8 cellular contexts compared by ENCODE assay signal in genomic region chr7:101688183-101688831, GRCh38. TPM values are rescaled to one million over a fixed set of nuclear protein-coding genes. Genes with fewer than 3 reads are reported as not detected.
DNase-seq lines count a peak whose midpoint lies in the region; ATAC-seq and TF ChIP-seq lines count a peak whose summit lies in the region.

No MANE protein-coding gene starts in this region.

- H3K4me1 Mint-ChIP-seq in activated naive CD4-positive, alpha-beta T cell treated with anti-CD3 and anti-CD28 coated beads, Interleukin-2, amount 10 ng/mL, durations not matched to agents 7 days and 5 days, result peaks cover 5% of the 10 kb centered on the region

- CTCF ChIA-PET in IMR-90 (lab: Yijun Ruan, JAX), result interaction anchor here (0.5 to 0.6 kb wide), 2 partner anchors 39 to 212 kb away, joined by 4 read pairs; no protein-coding TSS in a partner anchor
- CTCF ChIA-PET in activated naive CD4-positive, alpha-beta T cell treated with anti-CD3 and anti-CD28 coated beads, Interleukin-2, amount 10 ng/mL, durations not matched to agents 7 days and 5 days (lab: Charles Lee), result interaction anchor here (1.0 to 2.3 kb wide), 7 partner anchors 52 to 549 kb away, joined by 3 to 14 read pairs (median 5); no protein-coding TSS in a partner anchor

- H3K27ac ChIP-seq in ACC112 (ENCODE audit: low read depth, low read length), result no peak overlapping the region
- no peak overlapping the region; the same call in 1 of the 2 replicates for H3K27ac ChIP-seq in IMR-90 (ENCODE audit: insufficient read depth, low read length)
- no peak overlapping the region for H3K27ac ChIP-seq in SK-N-MC
- H3K27ac ChIP-seq in urinary bladder (ENCODE audit: low read depth), result no peak overlapping the region

- H3K9me3 Mint-ChIP-seq in activated naive CD4-positive, alpha-beta T cell treated with anti-CD3 and anti-CD28 coated beads, Interleukin-2, amount 10 ng/mL, durations not matched to agents 7 days and 5 days, result no peaks in the 10 kb centered on the region

- H3K4ac ChIP-seq in IMR-90 (ENCODE audit: low read depth, low read length), result peak overlapping the region; percentile 64

- no peak overlapping the region for H2BK5ac ChIP-seq in IMR-90 (ENCODE audit: low read depth, low read length, poor library complexity, severe bottlenecking)

- WGBS in IMR-90 (ENCODE audit: extremely low coverage in 2 of 2, insufficient read length in 1 of 2), 2 experiments, result 11% methylated on average over 19 of the region's 43 CpGs; no CpG with 5 or more reads in 1 of the 2 experiments
- 4% methylated on average over 42 of the region's 43 CpGs for WGBS in urinary bladder

- peak overlapping the region; percentile 48; the same call in 1 of the 2 replicates for H3K18ac ChIP-seq in IMR-90 (ENCODE audit: low read depth, low read length)

- no peaks in the 10 kb centered on the region for H3K79me1 ChIP-seq in IMR-90 (ENCODE audit: low read depth in 1 of 2, low read length in 2 of 2)

- no peak overlapping the region for H3K4me3 Mint-ChIP-seq in activated naive CD4-positive, alpha-beta T cell treated with anti-CD3 and anti-CD28 coated beads, Interleukin-2, amount 10 ng/mL, durations not matched to agents 7 days and 5 days

- in situ Hi-C loops in GM13977 (cut with MboI; ENCODE audit: low pct_unique_long_range_greater_than_20kb, low sequenced_read_pairs, unreplicated experiment) (no loop called here), IMR-90 (cut with MboI; ENCODE audit: low sequenced_read_pairs) (loop anchor here (5.0 to 10.0 kb wide), 2 partner anchors 124 to 546 kb away; no protein-coding TSS in a partner anchor)

- H2BK15ac ChIP-seq in IMR-90 (ENCODE audit: low read depth, low read length), result peak overlapping the region; percentile 76; the same call in 1 of the 3 replicates

- DNase-seq in GM13977 (ENCODE audit: low spot score) (peak; percentile 91), IMR-90 (peak; percentile 46), SK-N-MC (ENCODE audit: low read depth, low spot score) (no peak), Right ventricle myocardium superior (peak; percentile 91), posterior vena cava (ENCODE audit: low spot score) (peak; percentile 95)
- peak; percentile 83 for DNase-seq in activated naive CD4-positive, alpha-beta T cell treated with anti-CD3 and anti-CD28 coated beads, Interleukin-2, amount 10 ng/mL, durations not matched to agents 7 days and 5 days

- POLR2A ChIA-PET in IMR-90 (lab: Charles Lee; ENCODE audit: unreplicated experiment), result no interaction called here

- peak overlapping the region; percentile 85 for H2BK120ac ChIP-seq in IMR-90 (ENCODE audit: low read depth, low read length)

- no peaks in the 10 kb centered on the region for H3K9me1 ChIP-seq in IMR-90 (ENCODE audit: insufficient read depth, low read length)

- intact Hi-C loops in IMR-90 (cut with micrococcal nuclease) (loop anchor here (1.0 to 10.0 kb wide), 4 partner anchors 127 to 548 kb away; no protein-coding TSS in a partner anchor), Right ventricle myocardium superior (cut with DNase I) (loop anchor here (2.0 to 5.0 kb wide), 2 partner anchors 126 to 584 kb away; no protein-coding TSS in a partner anchor), posterior vena cava (cut with DNase I) (loop anchor here (5.0 to 10.0 kb wide), 4 partner anchors 84 to 1566 kb away; no protein-coding TSS in a partner anchor)

- H4K5ac ChIP-seq in IMR-90 (ENCODE audit: low read depth, low read length), result no peak overlapping the region

- 0 out of 2 replicates have a peak overlapping the region, but pooled peaks have one; percentile 39 for H3K9ac ChIP-seq in IMR-90 (ENCODE audit: low read depth, low read length)
- H3K9ac ChIP-seq in SK-N-MC (ENCODE audit: insufficient read length), result no peak overlapping the region

- H3K36me3 ChIP-seq in ACC112 (ENCODE audit: insufficient read depth, low read length) (no peaks in the 10 kb centered on the region), IMR-90 (ENCODE audit: control insufficient read depth, insufficient read depth, low read length) (no peaks in the 10 kb centered on the region), SK-N-MC (ENCODE audit: insufficient read depth, low read length) (no peaks in the 10 kb centered on the region), urinary bladder (ENCODE audit: insufficient read depth) (no peaks in the 10 kb centered on the region)

- no TSS peak for BruUV-seq in IMR-90 (replicated peaks; lab: Mats Ljungman, UMichigan)

- peak overlapping the region; percentile 45; the same call in 1 of the 2 replicates for H3K14ac ChIP-seq in IMR-90 (replicated peaks; ENCODE audit: low read depth, low read length)

- peaks cover 10% of the 10 kb centered on the region for H3K27me3 Mint-ChIP-seq in activated naive CD4-positive, alpha-beta T cell treated with anti-CD3 and anti-CD28 coated beads, Interleukin-2, amount 10 ng/mL, durations not matched to agents 7 days and 5 days

- dilution Hi-C loops in IMR-90 (cut with HindIII; ENCODE audit: low sequenced_read_pairs, unreplicated experiment), result no loop called here

- peak; percentile 87 for TF ChIP-seq RAD21 in IMR-90 (IDR thresholded peaks at IDR 0.05; ENCODE audit: low read length)

- H2AK5ac ChIP-seq in IMR-90 (ENCODE audit: low read depth, low read length), result no peak overlapping the region; the same call in 1 of the 2 replicates

- H2AK9ac ChIP-seq in IMR-90 (replicated peaks; ENCODE audit: low read depth, low read length, poor library complexity), result peak overlapping the region; percentile 67

- H3K23ac ChIP-seq in IMR-90 (ENCODE audit: low read depth, low read length), result peak overlapping the region; percentile 31; the same call in 1 of the 2 replicates

- no peaks in the 10 kb centered on the region for H3K9me3 ChIP-seq in IMR-90 (ENCODE audit: control insufficient read depth, insufficient read depth, low read length)
- no peaks in the 10 kb centered on the region for H3K9me3 ChIP-seq in SK-N-MC (ENCODE audit: low read depth, low read length)

- H3K4me2 ChIP-seq in IMR-90 (ENCODE audit: low read depth, low read length), result peak overlapping the region; percentile 90

- ATAC-seq in IMR-90 (ENCODE audit: low read depth), result peak; percentile 98
- peak; percentile 95 for ATAC-seq in Right ventricle myocardium superior (ENCODE audit: poor library complexity)

- no peaks in the 10 kb centered on the region for H3K79me2 ChIP-seq in ACC112 (ENCODE audit: control insufficient read depth, insufficient read depth, low read length, unreplicated experiment)

- peak overlapping the region; percentile 54; the same call in 1 of the 2 replicates for H4K91ac ChIP-seq in IMR-90 (ENCODE audit: insufficient read depth, low read depth, low read length)

- TF ChIP-seq POLR2A in IMR-90 (IDR thresholded peaks at IDR 0.05; ENCODE audit: low read depth, low read length), result 0 out of 2 replicates have a peak, but pooled peaks have one; percentile 37

- no peaks in the 10 kb centered on the region for H4K20me1 ChIP-seq in IMR-90 (ENCODE audit: insufficient read depth, low read length)

- no peaks in the 10 kb centered on the region for H3K36me3 Mint-ChIP-seq in activated naive CD4-positive, alpha-beta T cell treated with anti-CD3 and anti-CD28 coated beads, Interleukin-2, amount 10 ng/mL, durations not matched to agents 7 days and 5 days

- peak overlapping the region; percentile 59; the same call in 1 of the 2 replicates for H3K4me3 ChIP-seq in ACC112 (ENCODE audit: low read depth, low read length)
- peak overlapping the region; percentile 33 for H3K4me3 ChIP-seq in IMR-90 (ENCODE audit: insufficient read depth, low read depth, low read length)
- H3K4me3 ChIP-seq in SK-N-MC, result peak overlapping the region; percentile 55
- H3K4me3 ChIP-seq in urinary bladder (ENCODE audit: low read depth, low read length), result peak overlapping the region; percentile 13

- H2AFZ ChIP-seq in ACC112 (ENCODE audit: low read length, unreplicated experiment) (peak overlapping the region; percentile 65), IMR-90 (replicated peaks; ENCODE audit: low read length, poor library complexity) (peak overlapping the region; percentile 86)

- peak overlapping the region in 1 of 2 experiments; percentile 71; a peak in 1 of 4 replicates for H4K8ac ChIP-seq in IMR-90 (ENCODE audit: low read depth in 2 of 2, low read length in 2 of 2)

- TF ChIP-seq CTCF in GM13977 (IDR thresholded peaks at IDR 0.05; ENCODE audit: extremely low read depth, insufficient read depth, missing control alignments) (peak; percentile 92), IMR-90 (conservative IDR thresholded peaks at IDR 0.05; ENCODE audit: low read depth, low read length) (peak; percentile 87)

- H2BK20ac ChIP-seq in IMR-90 (ENCODE audit: low read depth, low read length), result no peak overlapping the region; the same call in 1 of the 2 replicates

- peaks cover 3% of the 10 kb centered on the region for H3K4me1 ChIP-seq in ACC112 (ENCODE audit: control insufficient read depth, insufficient read depth, low read length, unreplicated experiment)
- peaks cover 5% of the 10 kb centered on the region for H3K4me1 ChIP-seq in IMR-90 (ENCODE audit: control insufficient read depth, insufficient read depth, low read length)
- no peaks in the 10 kb centered on the region for H3K4me1 ChIP-seq in urinary bladder (ENCODE audit: insufficient read depth)

- H3K27me3 ChIP-seq in ACC112 (ENCODE audit: insufficient read depth, low read length) (no peaks in the 10 kb centered on the region), IMR-90 (ENCODE audit: control insufficient read depth, insufficient read depth, low read length) (no peaks in the 10 kb centered on the region; the same call in 1 of the 2 replicates)

- no peak overlapping the region for H3K56ac ChIP-seq in IMR-90 (ENCODE audit: extremely low read depth, insufficient read depth, low read length)

- no peak overlapping the region for H3K27ac Mint-ChIP-seq in activated naive CD4-positive, alpha-beta T cell treated with anti-CD3 and anti-CD28 coated beads, Interleukin-2, amount 10 ng/mL, durations not matched to agents 7 days and 5 days

TF ChIP-seq in IMR-90, 13 proteins besides CTCF, POLR2A, EP300 and RAD21:
- peak; percentile 61; the same call in 1 of the 2 replicates for TF ChIP-seq MXI1 (IDR thresholded peaks at IDR 0.05; ENCODE audit: borderline replicate concordance, low read depth, low read length)
- TF ChIP-seq SMC3 (IDR thresholded peaks at IDR 0.05; ENCODE audit: low read depth, low read length), result peak; percentile 79
- TF ChIP-seq CHD1 (IDR thresholded peaks at IDR 0.05; ENCODE audit: low read depth, low read length), result no peak
- peak; percentile 75 for TF ChIP-seq MAZ (IDR thresholded peaks at IDR 0.05; ENCODE audit: borderline replicate concordance, low read depth, low read length)

RNA-seq across cellular contexts. Expression of gene MYL10, which starts 59.2 kb away (rescaled TPM):
- total RNA-seq in IMR-90 (2012; rRNA removed) (not detected in 2 replicates), Right ventricle myocardium superior (not detected), posterior vena cava (not detected), urinary bladder (0.63 TPM)
- polyA plus RNA-seq in IMR-90 (2012; rRNA removed) (not detected in 2 replicates), urinary bladder (0.38 TPM)
- polyA plus RNA-seq in IMR-90 (2012; cell fraction: cytosol; rRNA removed), result not detected in 2 replicates
- polyA plus RNA-seq in IMR-90 (2012; cell fraction: nucleus; rRNA removed; ENCODE audit: low replicate concordance), result not detected in 2 replicates
